Comparison of ENCODE assay signal across 15 cellular contexts in the genomic region with DNA sequence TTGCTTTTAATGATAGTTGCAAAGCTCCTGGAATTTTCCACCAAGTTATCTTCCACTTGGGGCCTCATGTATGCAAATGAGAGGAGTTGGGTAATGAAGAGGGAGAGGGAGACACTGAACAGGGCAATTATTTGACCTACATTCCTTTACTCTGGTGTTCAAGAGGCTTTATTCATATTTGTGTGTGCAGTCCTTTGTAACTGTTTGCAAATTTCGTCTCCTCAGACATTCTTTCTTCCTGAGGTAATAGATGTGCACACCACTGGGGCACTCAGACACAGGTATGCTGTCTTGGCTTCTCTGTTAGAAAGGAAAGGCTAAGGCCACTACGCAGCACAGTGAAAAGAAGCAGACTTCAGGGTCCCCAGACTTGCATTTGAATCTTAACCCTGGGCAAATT. TPM values are rescaled to one million over a fixed set of nuclear protein-coding genes. Genes with fewer than 3 reads are reported as not detected.
DNase-seq lines count a peak whose midpoint lies in the region; ATAC-seq and TF ChIP-seq lines count a peak whose summit lies in the region.
"Had no signal": no experiment of that assay in that cellular context is flagged by ENCODE, and none has a peak within 500 bp of the region (broad histone marks: within the 10 kb centered on the region; RNA-seq: fewer than 3 reads in every experiment).

No MANE protein-coding gene starts in this region.

- no peaks in the 10 kb centered on the region for H3K9me3 Mint-ChIP-seq in activated naive CD8-positive, alpha-beta T cell treated with anti-CD3 and anti-CD28 coated beads, Interleukin-2, amount 50 U/mL, for 24 hours
- no peaks in the 10 kb centered on the region for H3K9me3 Mint-ChIP-seq in CD8-positive, alpha-beta T cell
- H3K9me3 Mint-ChIP-seq in nephron progenitor cell, result peaks cover 4% of the 10 kb centered on the region
- H3K9me3 Mint-ChIP-seq: neural crest cell had no signal

- H3K27me3 Mint-ChIP-seq in activated naive CD8-positive, alpha-beta T cell treated with anti-CD3 and anti-CD28 coated beads, Interleukin-2, amount 50 U/mL, for 24 hours, result peaks cover 10% of the 10 kb centered on the region
- H3K27me3 Mint-ChIP-seq in CD8-positive, alpha-beta T cell (ENCODE audit: low read depth), result peaks cover 6% of the 10 kb centered on the region
- peaks cover 3% of the 10 kb centered on the region for H3K27me3 Mint-ChIP-seq in nephron progenitor cell (ENCODE audit: low read depth, poor library complexity)

- no peak overlapping the region for H3K4me3 Mint-ChIP-seq in activated naive CD8-positive, alpha-beta T cell treated with anti-CD3 and anti-CD28 coated beads, Interleukin-2, amount 50 U/mL, for 24 hours
- H3K4me3 Mint-ChIP-seq in CD8-positive, alpha-beta T cell, result no peak overlapping the region
- H3K4me3 Mint-ChIP-seq in nephron progenitor cell, result no peak overlapping the region
- H3K4me3 Mint-ChIP-seq: neural crest cell had no signal

- no peaks in the 10 kb centered on the region for H3K36me3 Mint-ChIP-seq in activated naive CD8-positive, alpha-beta T cell treated with anti-CD3 and anti-CD28 coated beads, Interleukin-2, amount 50 U/mL, for 24 hours (ENCODE audit: low read depth)
- H3K36me3 Mint-ChIP-seq in CD8-positive, alpha-beta T cell, result no peaks in the 10 kb centered on the region
- no peaks in the 10 kb centered on the region for H3K36me3 Mint-ChIP-seq in nephron progenitor cell (ENCODE audit: low read depth)

- H3K27me3 ChIP-seq in HAP-1 (ENCODE audit: low read depth), result no peaks in the 10 kb centered on the region
- no peaks in the 10 kb centered on the region for H3K27me3 ChIP-seq in breast epithelium
- no peaks in the 10 kb centered on the region for H3K27me3 ChIP-seq in thyroid gland
- no peaks in the 10 kb centered on the region for H3K27me3 ChIP-seq in CD8-positive, alpha-beta T cell (ENCODE audit: insufficient read depth, low read length)
- H3K27me3 ChIP-seq: colonic mucosa had no signal

- in situ Hi-C loops in HAP-1 (cut with MboI; ENCODE audit: low sequenced_read_pairs), result no loop called here

- DNase-seq in HAP-1 (ENCODE audit: low spot score in 2 of 2) (peak; percentile 36 to 63), breast epithelium (ENCODE audit: low spot score in 2 of 2) (peak in 1 of 2 donors; percentile 55), kidney glomerular epithelial cell (lab: John Stamatoyannopoulos, UW) (peak; percentile 97), thyroid gland (peak; percentile 30 to 53), NCI-H345 (lab: John Stamatoyannopoulos, UW) (no peak), nephron progenitor cell (no peak)
- no peak for DNase-seq in activated naive CD8-positive, alpha-beta T cell treated with anti-CD3 and anti-CD28 coated beads, Interleukin-2, amount 50 U/mL, for 24 hours
- DNase-seq in CD8-positive, alpha-beta T cell, result no peak
- DNase-seq: colonic mucosa; DMS79; hypothalamus; NCI-H82; stimulated activated CD4-positive, alpha-beta T cell treated with anti-CD3 and anti-CD28 coated beads, Interleukin-4, amount 100 ng/mL, for 4 hours; T-helper 2 cell had no signal

- H3K27ac ChIP-seq in breast epithelium, result peak overlapping the region; percentile 76 to 83
- H3K27ac ChIP-seq in thyroid gland, result peak overlapping the region in 2 of 3 donors; percentile 42 to 52
- H3K27ac ChIP-seq in CD8-positive, alpha-beta T cell (ENCODE audit: low read depth, low read length), result no peak overlapping the region
- H3K27ac ChIP-seq: colonic mucosa had no signal

- TF ChIP-seq POLR2A in breast epithelium (IDR thresholded peaks at IDR 0.05) (no peak), thyroid gland (IDR thresholded peaks at IDR 0.05) (peak in 1 of 2 donors; percentile 18)

- no peak for ATAC-seq in activated naive CD8-positive, alpha-beta T cell treated with anti-CD3 and anti-CD28 coated beads, Interleukin-2, amount 50 U/mL, for 24 hours
- no peak for ATAC-seq in CD8-positive, alpha-beta T cell

- intact Hi-C loops in breast epithelium (cut with DNase I; ENCODE audit: low total_unique reads), result no loop called here
- intact Hi-C loops in thyroid gland (cut with DNase I), result no loop called here
- intact Hi-C loops in CD8-positive, alpha-beta T cell (cut with DNase I, micrococcal nuclease), result no loop called here

- H3K4me1 ChIP-seq in HAP-1 (peaks cover 26% of the 10 kb centered on the region), breast epithelium (no peaks in the 10 kb centered on the region), thyroid gland (peaks cover 6 to 15% of the 10 kb centered on the region in 2 donors)
- no peaks in the 10 kb centered on the region for H3K4me1 ChIP-seq in CD8-positive, alpha-beta T cell (ENCODE audit: insufficient read depth, low read length)
- H3K4me1 ChIP-seq: colonic mucosa had no signal

- POLR2A ChIA-PET in CD8-positive, alpha-beta T cell (lab: Charles Lee), result no interaction called here

- H3K27ac Mint-ChIP-seq in activated naive CD8-positive, alpha-beta T cell treated with anti-CD3 and anti-CD28 coated beads, Interleukin-2, amount 50 U/mL, for 24 hours, result no peak overlapping the region
- H3K27ac Mint-ChIP-seq in CD8-positive, alpha-beta T cell, result no peak overlapping the region
- H3K27ac Mint-ChIP-seq in nephron progenitor cell, result no peak overlapping the region

- H3K4me3 ChIP-seq in HAP-1 (no peak overlapping the region), breast epithelium (no peak overlapping the region), thyroid gland (replicated peaks in 1 of 3) (no peak overlapping the region)
- no peak overlapping the region for H3K4me3 ChIP-seq in CD8-positive, alpha-beta T cell (ENCODE audit: low read depth, low read length)
- H3K4me3 ChIP-seq: colonic mucosa had no signal

- H3K36me3 ChIP-seq in HAP-1 (replicated peaks), result no peaks in the 10 kb centered on the region
- H3K36me3 ChIP-seq in breast epithelium, result no peaks in the 10 kb centered on the region
- no peaks in the 10 kb centered on the region for H3K36me3 ChIP-seq in thyroid gland
- no peaks in the 10 kb centered on the region for H3K36me3 ChIP-seq in CD8-positive, alpha-beta T cell (ENCODE audit: insufficient read depth, low read length)
- H3K36me3 ChIP-seq: colonic mucosa had no signal

- WGBS in thyroid gland, 2 donors, result 31 to 39% methylated on average over 2 of the region's 2 CpGs

- TF ChIP-seq CTCF in breast epithelium (IDR thresholded peaks at IDR 0.05), result no peak
- TF ChIP-seq CTCF in thyroid gland (IDR thresholded peaks at IDR 0.05), result no peak
- no peak for TF ChIP-seq CTCF in CD8-positive, alpha-beta T cell (IDR thresholded peaks at IDR 0.05)
- no peak for TF ChIP-seq CTCF in nephron progenitor cell (IDR thresholded peaks at IDR 0.05)

- H3K9me3 ChIP-seq in HAP-1 (no peaks in the 10 kb centered on the region), breast epithelium (no peaks in the 10 kb centered on the region), thyroid gland (no peaks in the 10 kb centered on the region)
- H3K9me3 ChIP-seq in CD8-positive, alpha-beta T cell (ENCODE audit: low read length), result no peaks in the 10 kb centered on the region
- H3K9me3 ChIP-seq: colonic mucosa had no signal

- CTCF ChIA-PET in CD8-positive, alpha-beta T cell (lab: Charles Lee), result interaction anchor here (1.0 kb wide), 1 partner anchor 9 kb away, joined by 3 read pairs; no protein-coding TSS in a partner anchor

- H3K4me1 Mint-ChIP-seq in activated naive CD8-positive, alpha-beta T cell treated with anti-CD3 and anti-CD28 coated beads, Interleukin-2, amount 50 U/mL, for 24 hours, result peaks cover 21% of the 10 kb centered on the region
- no peaks in the 10 kb centered on the region for H3K4me1 Mint-ChIP-seq in CD8-positive, alpha-beta T cell (ENCODE audit: low read depth)
- no peaks in the 10 kb centered on the region for H3K4me1 Mint-ChIP-seq in nephron progenitor cell

RNA-seq across cellular contexts. Expression of a gene that starts 40.7 kb away (rescaled TPM):
- 10 to 100 TPM in 1 of 3 donors, 1 to 10 TPM in 2; 1.6 to 14.2 (median 8.8) TPM for total RNA-seq in breast epithelium
- 1 to 10 TPM; 1.8 to 3.4 (median 2.4) TPM for total RNA-seq in thyroid gland
- not detected for total RNA-seq in CD8-positive, alpha-beta T cell

Comparison
In these comparisons a context has a peak if more than half of its experiments do, and no peak if none do; other contexts are left out.
1. DNase-seq: peak in HAP-1 (2 of 2), kidney glomerular epithelial cell (single experiment) and thyroid gland (2 of 2); none in activated naive CD8-positive, alpha-beta T cell treated with anti-CD3 and anti-CD28 coated beads, Interleukin-2, amount 50 U/mL, for 24 hours (single experiment), NCI-H345 (single experiment), CD8-positive, alpha-beta T cell (0 of 7) and nephron progenitor cell (single experiment).